ENCODE assay signal across 8 cellular contexts in genomic region chr14:32201816-32202467, GRCh38. TPM values are rescaled to one million over a fixed set of nuclear protein-coding genes. Genes with fewer than 3 reads are reported as not detected.
DNase-seq lines count a peak whose midpoint lies in the region; ATAC-seq and TF ChIP-seq lines count a peak whose summit lies in the region.

Gene RNU6-7, plus strand, starts transcription at chr14:32202045.

- H3K4me1 ChIP-seq in endocrine pancreas (ENCODE audit: control insufficient read depth, insufficient read depth, low read length) (no peaks in the 10 kb centered on the region), transverse colon (peaks cover 0 to 23% (median 16%) of the 10 kb centered on the region in 4 donors)

- TF ChIP-seq EP300 in transverse colon (IDR thresholded peaks at IDR 0.05; ENCODE audit: low read depth) = no peak

- H3K9me3 ChIP-seq in endocrine pancreas (ENCODE audit: control insufficient read depth, low read length) = no peaks in the 10 kb centered on the region
- no peaks in the 10 kb centered on the region for H3K9me3 ChIP-seq in transverse colon

- POLR2A ChIA-PET in activated B cell treated with CpG ODN at 0.5 μM for 24 hours (lab: Charles Lee) = interaction anchor here (1.1 to 3.0 kb wide), 4 partner anchors 122 to 1175 kb away, joined by 3 to 53 read pairs (median 4); partner anchors contain the start of genes ARHGAP5, HEATR5A and STRN3

- WGBS in transverse colon (ENCODE audit: low coverage in 1 of 2), 2 donors = 1 to 2% methylated on average over 17 to 38 of the region's 38 CpGs

- H3K4me3 Mint-ChIP-seq in activated B cell treated with CpG ODN at 0.5 μM for 24 hours (peak within 1 kb of the TSS; percentile 87), naive B cell (peak within 1 kb of the TSS; percentile 90 to 98 (median 96))

- H3K36me3 Mint-ChIP-seq in activated B cell treated with CpG ODN at 0.5 μM for 24 hours (ENCODE audit: low read depth) = peaks cover 10% of the 10 kb centered on the region
- H3K36me3 Mint-ChIP-seq in naive B cell = no peaks in the 10 kb centered on the region

- peak within 1 kb of the TSS; percentile 84 for H3K9ac ChIP-seq in endocrine pancreas (ENCODE audit: control insufficient read depth, insufficient read depth, low read length)

- CTCF ChIA-PET in activated B cell treated with CpG ODN at 0.5 μM for 24 hours (lab: Charles Lee) = no interaction called here

- peak within 1 kb of the TSS; percentile 100 for H3K27ac Mint-ChIP-seq in activated B cell treated with CpG ODN at 0.5 μM for 24 hours
- H3K27ac Mint-ChIP-seq in naive B cell = peak within 1 kb of the TSS; percentile 98 to 100 (median 100)

- DNase-seq in DMS153 treated with DMSO at 0.1 percent for 48 hours (lab: John Stamatoyannopoulos, UW; ENCODE audit: unreplicated experiment) = peak; percentile 46
- DNase-seq in NCI-H146 (lab: John Stamatoyannopoulos, UW) = peak; percentile 34
- no peak for DNase-seq in activated B cell treated with CpG ODN at 0.5 μM for 24 hours
- peak; percentile 55 for DNase-seq in naive B cell
- peak; percentile 24 for DNase-seq in transverse colon
- no peak for DNase-seq in middle frontal gyrus (ENCODE audit: extremely low spot score, low spot score)

- no peak for TF ChIP-seq POLR2A in transverse colon (IDR thresholded peaks at IDR 0.05)

- H3K4me3 ChIP-seq in endocrine pancreas (ENCODE audit: control insufficient read depth, insufficient read depth, low read length) (peak within 1 kb of the TSS; percentile 92), transverse colon (peak within 1 kb of the TSS; percentile 21 to 75 (median 62))

- TF ChIP-seq CTCF in activated B cell treated with CpG ODN at 0.5 μM for 24 hours (IDR thresholded peaks at IDR 0.05) (no peak), transverse colon (IDR thresholded peaks at IDR 0.05) (no peak)

- ATAC-seq in activated B cell treated with CpG ODN at 0.5 μM for 24 hours (ENCODE audit: low read depth) (no peak), naive B cell (ENCODE audit: low read depth in 2 of 2) (peak in 1 of 2 donors; percentile 6), HG03469 (IDR thresholded peaks at IDR 0.05; ENCODE audit: unreplicated experiment) (no peak)

- H3K27ac ChIP-seq in transverse colon = peak within 1 kb of the TSS; percentile 80 to 89 (median 85)

- peaks cover 51% of the 10 kb centered on the region for H3K4me1 Mint-ChIP-seq in activated B cell treated with CpG ODN at 0.5 μM for 24 hours
- peaks cover 34 to 42% (median 41%) of the 10 kb centered on the region in 3 donors for H3K4me1 Mint-ChIP-seq in naive B cell

- H3K27me3 ChIP-seq in endocrine pancreas (ENCODE audit: control insufficient read depth, insufficient read depth, low read length) = no peaks in the 10 kb centered on the region
- no peaks in the 10 kb centered on the region for H3K27me3 ChIP-seq in transverse colon

- no peaks in the 10 kb centered on the region for H3K36me3 ChIP-seq in endocrine pancreas (ENCODE audit: control insufficient read depth, insufficient read depth, low read length)
- H3K36me3 ChIP-seq in transverse colon = no peaks in the 10 kb centered on the region

- no peaks in the 10 kb centered on the region for H3K9me3 Mint-ChIP-seq in activated B cell treated with CpG ODN at 0.5 μM for 24 hours
- H3K9me3 Mint-ChIP-seq in naive B cell = peaks cover 0 to 4% (median 0%) of the 10 kb centered on the region in 7 donors

- H3K27me3 Mint-ChIP-seq in activated B cell treated with CpG ODN at 0.5 μM for 24 hours (no peaks in the 10 kb centered on the region), naive B cell (peaks cover 0 to 3% (median 0%) of the 10 kb centered on the region in 3 donors)

- intact Hi-C loops in activated B cell treated with CpG ODN at 0.5 μM for 24 hours (cut with micrococcal nuclease) = loop anchor here (2.0 to 10.0 kb wide), 6 partner anchors 15 to 1643 kb away; partner anchors contain the start of genes AP4S1, COCH, G2E3 and STRN3
- intact Hi-C loops in transverse colon (cut with DNase I; ENCODE audit: low total_unique reads) = loop anchor here (5.0 kb wide), 1 partner anchor 125 kb away; the partner anchor contains the start of gene ARHGAP5

- in situ Hi-C loops in transverse colon (cut with MboI; ENCODE audit: low pct_ligation_motif_present in 1 of 4, low pct_unique_long_range_greater_than_20kb in 1 of 4, low sequenced_read_pairs in 3 of 4) = loop anchor here in 2 of 4 donors (25.0 kb wide), 1 partner anchor 115 kb away; the partner anchor contains the start of gene ARHGAP5 (in 2 of the 2)

RNA-seq across cellular contexts. Expression of gene RNU6-7, which starts in this region (rescaled TPM):
- not detected in 2 replicates for total RNA-seq in activated B cell treated with CpG ODN at 0.5 μM for 24 hours
- polyA plus RNA-seq in naive B cell (ENCODE audit: low read depth in 6 of 6) = not detected
- not detected for total RNA-seq in transverse colon

Comparison
In these comparisons a context has a peak if more than half of its experiments do, and no peak if none do; other contexts are left out.
1. Peak in DNase-seq in naive B cell; RNA of the gene not detected or under 1 TPM.
2. Peak in DNase-seq, H3K4me3 ChIP-seq and H3K27ac ChIP-seq in transverse colon; RNA of the gene not detected or under 1 TPM.
3. DNase-seq: peak in DMS153 treated with DMSO at 0.1 percent for 48 hours (single experiment) and NCI-H146 (single experiment); none in activated B cell treated with CpG ODN at 0.5 μM for 24 hours (single experiment) and middle frontal gyrus (single experiment).